Comparison of ENCODE assay signal across 9 cellular contexts in genomic region chr9:71858812-71859211, GRCh38. TPM values are rescaled to one million over a fixed set of nuclear protein-coding genes. Genes with fewer than 3 reads are reported as not detected.
DNase-seq lines count a peak whose midpoint lies in the region; ATAC-seq and TF ChIP-seq lines count a peak whose summit lies in the region.
"Had no signal": no experiment of that assay in that cellular context is flagged by ENCODE, and none has a peak within 500 bp of the region (broad histone marks: within the 10 kb centered on the region; RNA-seq: fewer than 3 reads in every experiment).

No MANE protein-coding gene starts in this region.

- peaks cover 30% of the 10 kb centered on the region for H3K9me3 Mint-ChIP-seq in activated CD4-positive, alpha-beta memory T cell treated with anti-CD3 and anti-CD28 coated beads for 36 hours
- peaks cover 15% of the 10 kb centered on the region for H3K9me3 Mint-ChIP-seq in activated CD4-positive, alpha-beta memory T cell treated with anti-CD3 and anti-CD28 coated beads, Interleukin-2, amount 10 ng/mL, durations not matched to agents 7 days and 5 days
- H3K9me3 Mint-ChIP-seq in stimulated activated effector memory CD8-positive, alpha-beta T cell treated with anti-CD3 and anti-CD28 coated beads, Interleukin-12 subunit alpha, Interleukin-12 subunit beta, amount 100 ng/mL, for 72 hours = peaks cover 14% of the 10 kb centered on the region
- H3K9me3 Mint-ChIP-seq in osteocyte (ENCODE audit: unreplicated experiment) = peaks cover 17% of the 10 kb centered on the region

- intact Hi-C loops in activated CD4-positive, alpha-beta memory T cell treated with anti-CD3 and anti-CD28 coated beads for 36 hours (cut with micrococcal nuclease) = loop anchor here (1.0 to 5.0 kb wide), 3 partner anchors 38 to 93 kb away; partner anchors contain the start of genes ABHD17B and C9orf85
- intact Hi-C loops in left lung (cut with DNase I) = loop anchor here in 1 of 2 donors (10.0 kb wide), 1 partner anchor 56 kb away; the partner anchor contains the start of genes ABHD17B and C9orf85

- ATAC-seq in HG02840 (IDR thresholded peaks at IDR 0.05; ENCODE audit: low FRiP score, unreplicated experiment) (peak; percentile 85), left lung (no peak)
- peak; percentile 91 for ATAC-seq in stimulated activated effector memory CD8-positive, alpha-beta T cell treated with anti-CD3 and anti-CD28 coated beads, Interleukin-12 subunit alpha, Interleukin-12 subunit beta, amount 100 ng/mL, for 72 hours

- H3K4me1 Mint-ChIP-seq in activated CD4-positive, alpha-beta memory T cell treated with anti-CD3 and anti-CD28 coated beads for 36 hours (ENCODE audit: low read depth) = peaks cover 8% of the 10 kb centered on the region
- peaks cover 16% of the 10 kb centered on the region for H3K4me1 Mint-ChIP-seq in activated CD4-positive, alpha-beta memory T cell treated with anti-CD3 and anti-CD28 coated beads, Interleukin-2, amount 10 ng/mL, durations not matched to agents 7 days and 5 days
- peaks cover 7% of the 10 kb centered on the region for H3K4me1 Mint-ChIP-seq in stimulated activated effector memory CD8-positive, alpha-beta T cell treated with anti-CD3 and anti-CD28 coated beads, Interleukin-12 subunit alpha, Interleukin-12 subunit beta, amount 100 ng/mL, for 72 hours
- no peaks in the 10 kb centered on the region for H3K4me1 Mint-ChIP-seq in osteocyte (ENCODE audit: unreplicated experiment)

- no peak overlapping the region for H3K27ac ChIP-seq in left lung
- H3K27ac ChIP-seq: SJSA1 had no signal

- no peak overlapping the region for H3K4me3 ChIP-seq in left lung
- H3K4me3 ChIP-seq: SJSA1 had no signal

- H3K4me1 ChIP-seq in left lung = no peaks in the 10 kb centered on the region
- H3K4me1 ChIP-seq: SJSA1 had no signal

- no peaks in the 10 kb centered on the region for H3K27me3 Mint-ChIP-seq in activated CD4-positive, alpha-beta memory T cell treated with anti-CD3 and anti-CD28 coated beads for 36 hours
- no peaks in the 10 kb centered on the region for H3K27me3 Mint-ChIP-seq in activated CD4-positive, alpha-beta memory T cell treated with anti-CD3 and anti-CD28 coated beads, Interleukin-2, amount 10 ng/mL, durations not matched to agents 7 days and 5 days
- no peaks in the 10 kb centered on the region for H3K27me3 Mint-ChIP-seq in osteocyte (ENCODE audit: unreplicated experiment)

- H3K9me3 ChIP-seq in left lung = peaks cover 0 to 21% of the 10 kb centered on the region in 2 donors

- H3K27ac Mint-ChIP-seq in activated CD4-positive, alpha-beta memory T cell treated with anti-CD3 and anti-CD28 coated beads for 36 hours = peak overlapping the region; percentile 0
- H3K27ac Mint-ChIP-seq in activated CD4-positive, alpha-beta memory T cell treated with anti-CD3 and anti-CD28 coated beads, Interleukin-2, amount 10 ng/mL, durations not matched to agents 7 days and 5 days = no peak overlapping the region
- H3K27ac Mint-ChIP-seq in stimulated activated effector memory CD8-positive, alpha-beta T cell treated with anti-CD3 and anti-CD28 coated beads, Interleukin-12 subunit alpha, Interleukin-12 subunit beta, amount 100 ng/mL, for 72 hours = no peak overlapping the region
- H3K27ac Mint-ChIP-seq in osteocyte (ENCODE audit: unreplicated experiment) = no peak overlapping the region

- no peaks in the 10 kb centered on the region for H3K36me3 ChIP-seq in left lung
- H3K36me3 ChIP-seq: SJSA1 had no signal

- H3K4me3 Mint-ChIP-seq in activated CD4-positive, alpha-beta memory T cell treated with anti-CD3 and anti-CD28 coated beads for 36 hours = no peak overlapping the region
- no peak overlapping the region for H3K4me3 Mint-ChIP-seq in activated CD4-positive, alpha-beta memory T cell treated with anti-CD3 and anti-CD28 coated beads, Interleukin-2, amount 10 ng/mL, durations not matched to agents 7 days and 5 days
- no peak overlapping the region for H3K4me3 Mint-ChIP-seq in stimulated activated effector memory CD8-positive, alpha-beta T cell treated with anti-CD3 and anti-CD28 coated beads, Interleukin-12 subunit alpha, Interleukin-12 subunit beta, amount 100 ng/mL, for 72 hours
- H3K4me3 Mint-ChIP-seq in osteocyte (ENCODE audit: unreplicated experiment) = no peak overlapping the region

- POLR2A ChIA-PET in activated CD4-positive, alpha-beta memory T cell treated with anti-CD3 and anti-CD28 coated beads for 36 hours (lab: Charles Lee) = interaction anchor here (0.7 kb wide), 1 partner anchor 318 kb away, joined by 4 read pairs; no protein-coding TSS in a partner anchor
- POLR2A ChIA-PET in activated CD4-positive, alpha-beta memory T cell treated with anti-CD3 and anti-CD28 coated beads, Interleukin-2, amount 10 ng/mL, durations not matched to agents 7 days and 5 days (lab: Charles Lee) = no interaction called here

- DNase-seq in activated CD4-positive, alpha-beta memory T cell treated with anti-CD3 and anti-CD28 coated beads for 36 hours = no peak
- DNase-seq in activated CD4-positive, alpha-beta memory T cell treated with anti-CD3 and anti-CD28 coated beads, Interleukin-2, amount 10 ng/mL, durations not matched to agents 7 days and 5 days = no peak
- DNase-seq in NCI-H226 = peak; percentile 52
- DNase-seq in stimulated activated effector memory CD8-positive, alpha-beta T cell treated with anti-CD3 and anti-CD28 coated beads, Interleukin-12 subunit alpha, Interleukin-12 subunit beta, amount 100 ng/mL, for 72 hours (ENCODE audit: low spot score in 2 of 2) = no peak
- DNase-seq in left lung = no peak
- no peak for DNase-seq in osteocyte (ENCODE audit: extremely low spot score, unreplicated experiment)
- DNase-seq in GOT3 (lab: John Stamatoyannopoulos, UW) = no peak

- peaks cover 31% of the 10 kb centered on the region for H3K36me3 Mint-ChIP-seq in activated CD4-positive, alpha-beta memory T cell treated with anti-CD3 and anti-CD28 coated beads for 36 hours
- H3K36me3 Mint-ChIP-seq in activated CD4-positive, alpha-beta memory T cell treated with anti-CD3 and anti-CD28 coated beads, Interleukin-2, amount 10 ng/mL, durations not matched to agents 7 days and 5 days (ENCODE audit: low read depth) = peaks cover 46% of the 10 kb centered on the region
- H3K36me3 Mint-ChIP-seq in stimulated activated effector memory CD8-positive, alpha-beta T cell treated with anti-CD3 and anti-CD28 coated beads, Interleukin-12 subunit alpha, Interleukin-12 subunit beta, amount 100 ng/mL, for 72 hours = no peaks in the 10 kb centered on the region
- H3K36me3 Mint-ChIP-seq in osteocyte (ENCODE audit: unreplicated experiment) = peaks cover 34% of the 10 kb centered on the region

- TF ChIP-seq CTCF in left lung (IDR thresholded peaks at IDR 0.05) (no peak), osteocyte (IDR thresholded peaks at IDR 0.05) (no peak)

- CTCF ChIA-PET in activated CD4-positive, alpha-beta memory T cell treated with anti-CD3 and anti-CD28 coated beads for 36 hours (lab: Charles Lee) = interaction anchor here (0.9 kb wide), 1 partner anchor 65 kb away, joined by 3 read pairs; no protein-coding TSS in a partner anchor
- CTCF ChIA-PET in activated CD4-positive, alpha-beta memory T cell treated with anti-CD3 and anti-CD28 coated beads, Interleukin-2, amount 10 ng/mL, durations not matched to agents 7 days and 5 days (lab: Charles Lee) = no interaction called here

- H3K27me3 ChIP-seq in left lung = no peaks in the 10 kb centered on the region
- H3K27me3 ChIP-seq: SJSA1 had no signal

RNA-seq across cellular contexts. Expression of gene ABHD17B, which starts 52.2 kb away (rescaled TPM):
- total RNA-seq in activated CD4-positive, alpha-beta memory T cell treated with anti-CD3 and anti-CD28 coated beads for 36 hours = 10 to 100 TPM; 11.4 to 11.7 TPM
- total RNA-seq in activated CD4-positive, alpha-beta memory T cell treated with anti-CD3 and anti-CD28 coated beads, Interleukin-2, amount 10 ng/mL, durations not matched to agents 7 days and 5 days = 10 to 100 TPM; 25.6 to 27.3 TPM
- total RNA-seq in left lung = 10 to 100 TPM; 13.6 to 14.9 TPM
- total RNA-seq in osteocyte = 15.6 and 16.2 TPM in 2 replicates

RNA-seq across cellular contexts. Expression of gene C9orf85, which starts 52.6 kb away (rescaled TPM):
- total RNA-seq in activated CD4-positive, alpha-beta memory T cell treated with anti-CD3 and anti-CD28 coated beads for 36 hours = 1 to 10 TPM; 7.3 to 7.5 TPM
- 10 to 100 TPM; 10.8 to 12.1 TPM for total RNA-seq in activated CD4-positive, alpha-beta memory T cell treated with anti-CD3 and anti-CD28 coated beads, Interleukin-2, amount 10 ng/mL, durations not matched to agents 7 days and 5 days
- total RNA-seq in left lung (1 to 10 TPM; 8.3 to 9.6 TPM), osteocyte (10.8 and 11.6 TPM in 2 replicates)
